Comparison of ENCODE assay signal across 1 cellular context in genomic region chr5:93611900-93612898, GRCh38.
TF ChIP-seq lines count a peak whose summit lies in the region.

No MANE protein-coding gene starts in this region.

TF ChIP-seq in HepG2, 621 proteins besides CTCF, POLR2A, EP300 and RAD21 (continued from another document and continues in another):
- TF ChIP-seq, protein P1, sequence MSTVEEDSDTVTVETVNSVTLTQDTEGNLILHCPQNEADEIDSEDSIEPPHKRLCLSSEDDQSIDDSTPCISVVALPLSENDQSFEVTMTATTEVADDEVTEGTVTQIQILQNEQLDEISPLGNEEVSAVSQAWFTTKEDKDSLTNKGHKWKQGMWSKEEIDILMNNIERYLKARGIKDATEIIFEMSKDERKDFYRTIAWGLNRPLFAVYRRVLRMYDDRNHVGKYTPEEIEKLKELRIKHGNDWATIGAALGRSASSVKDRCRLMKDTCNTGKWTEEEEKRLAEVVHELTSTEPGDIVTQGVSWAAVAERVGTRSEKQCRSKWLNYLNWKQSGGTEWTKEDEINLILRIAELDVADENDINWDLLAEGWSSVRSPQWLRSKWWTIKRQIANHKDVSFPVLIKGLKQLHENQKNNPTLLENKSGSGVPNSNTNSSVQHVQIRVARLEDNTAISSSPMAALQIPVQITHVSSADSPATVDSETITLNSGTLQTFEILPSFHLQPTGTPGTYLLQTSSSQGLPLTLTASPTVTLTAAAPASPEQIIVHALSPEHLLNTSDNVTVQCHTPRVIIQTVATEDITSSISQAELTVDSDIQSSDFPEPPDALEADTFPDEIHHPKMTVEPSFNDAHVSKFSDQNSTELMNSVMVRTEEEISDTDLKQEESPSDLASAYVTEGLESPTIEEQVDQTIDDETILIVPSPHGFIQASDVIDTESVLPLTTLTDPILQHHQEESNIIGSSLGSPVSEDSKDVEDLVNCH (CRISPR knock-in tag; IDR thresholded peaks at IDR 0.05) = no peak
- TF ChIP-seq REPIN1 (CRISPR knock-in tag; IDR thresholded peaks at IDR 0.05; ENCODE audit: borderline replicate concordance, low read depth) = no peak
- TF ChIP-seq, protein P2, sequence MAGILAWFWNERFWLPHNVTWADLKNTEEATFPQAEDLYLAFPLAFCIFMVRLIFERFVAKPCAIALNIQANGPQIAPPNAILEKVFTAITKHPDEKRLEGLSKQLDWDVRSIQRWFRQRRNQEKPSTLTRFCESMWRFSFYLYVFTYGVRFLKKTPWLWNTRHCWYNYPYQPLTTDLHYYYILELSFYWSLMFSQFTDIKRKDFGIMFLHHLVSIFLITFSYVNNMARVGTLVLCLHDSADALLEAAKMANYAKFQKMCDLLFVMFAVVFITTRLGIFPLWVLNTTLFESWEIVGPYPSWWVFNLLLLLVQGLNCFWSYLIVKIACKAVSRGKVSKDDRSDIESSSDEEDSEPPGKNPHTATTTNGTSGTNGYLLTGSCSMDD (CRISPR knock-in tag; IDR thresholded peaks at IDR 0.05) = no peak
- TF ChIP-seq NFE2L2 (IDR thresholded peaks at IDR 0.05; ENCODE audit: low read length) = no peak
- TF ChIP-seq HOXA3 (CRISPR knock-in tag; IDR thresholded peaks at IDR 0.05) = no peak
- TF ChIP-seq NR3C1 (CRISPR knock-in tag; IDR thresholded peaks at IDR 0.05) = no peak
- no peak for TF ChIP-seq RFX1 (IDR thresholded peaks at IDR 0.05)
- no peak for TF ChIP-seq TCF12 (IDR thresholded peaks at IDR 0.05)
- no peak for TF ChIP-seq TCF12 (CRISPR knock-in tag; IDR thresholded peaks at IDR 0.05)
- TF ChIP-seq MEIS1 (CRISPR knock-in tag; IDR thresholded peaks at IDR 0.05; ENCODE audit: borderline replicate concordance) = no peak
- TF ChIP-seq, protein P3, sequence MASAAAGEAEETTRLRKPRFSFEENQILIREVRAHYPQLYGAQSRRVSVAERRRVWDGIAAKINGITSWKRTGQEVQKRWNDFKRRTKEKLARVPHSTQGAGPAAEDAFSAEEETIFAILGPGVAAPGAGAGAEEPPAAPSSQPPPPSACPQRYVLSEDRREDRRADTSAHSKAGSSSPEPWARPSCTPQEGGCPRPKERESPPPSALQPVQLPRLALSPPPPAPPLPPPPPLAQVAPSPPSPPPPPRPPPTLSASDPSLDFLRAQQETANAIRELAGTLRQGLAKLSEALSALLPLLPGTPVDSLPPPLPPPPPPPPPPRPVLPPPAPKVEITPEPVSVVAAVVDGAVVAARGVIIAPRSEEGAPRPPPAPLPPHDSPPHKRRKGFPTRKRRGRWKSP (CRISPR knock-in tag; IDR thresholded peaks at IDR 0.05) = no peak
- no peak for TF ChIP-seq AHR (CRISPR knock-in tag; IDR thresholded peaks at IDR 0.05)
- no peak for TF ChIP-seq NFYC (CRISPR knock-in tag; IDR thresholded peaks at IDR 0.05)
- no peak for TF ChIP-seq SKIL (CRISPR knock-in tag; IDR thresholded peaks at IDR 0.05; ENCODE audit: borderline replicate concordance)
- no peak for TF ChIP-seq AGO1 (IDR thresholded peaks at IDR 0.05; ENCODE audit: low read depth, low read length, poor library complexity, severe bottlenecking)
- no peak for TF ChIP-seq CBFB (CRISPR knock-in tag; IDR thresholded peaks at IDR 0.05)
- TF ChIP-seq DMAP1 (CRISPR knock-in tag; IDR thresholded peaks at IDR 0.05) = no peak
- no peak for TF ChIP-seq ZNF83 (CRISPR knock-in tag; IDR thresholded peaks at IDR 0.05; ENCODE audit: borderline replicate concordance)
- TF ChIP-seq EZH2 (conservative IDR thresholded peaks at IDR 0.05; ENCODE audit: low read depth, low read length) = peak; percentile 90
- TF ChIP-seq EHMT2 (IDR thresholded peaks at IDR 0.05; ENCODE audit: borderline replicate concordance, low read depth, low read length) = peak; percentile 76; the same call in 1 of the 2 replicates
- no peak for TF ChIP-seq ZSCAN25 (CRISPR knock-in tag; IDR thresholded peaks at IDR 0.05)
- TF ChIP-seq CREB1 (IDR thresholded peaks at IDR 0.05) = no peak
- no peak for TF ChIP-seq CREB1 (CRISPR knock-in tag; IDR thresholded peaks at IDR 0.05)
- TF ChIP-seq FOXC1 (CRISPR knock-in tag; IDR thresholded peaks at IDR 0.05; ENCODE audit: borderline replicate concordance) = no peak
- TF ChIP-seq HMGA1 (CRISPR knock-in tag; conservative IDR thresholded peaks at IDR 0.05) = no peak
- TF ChIP-seq, protein P4, sequence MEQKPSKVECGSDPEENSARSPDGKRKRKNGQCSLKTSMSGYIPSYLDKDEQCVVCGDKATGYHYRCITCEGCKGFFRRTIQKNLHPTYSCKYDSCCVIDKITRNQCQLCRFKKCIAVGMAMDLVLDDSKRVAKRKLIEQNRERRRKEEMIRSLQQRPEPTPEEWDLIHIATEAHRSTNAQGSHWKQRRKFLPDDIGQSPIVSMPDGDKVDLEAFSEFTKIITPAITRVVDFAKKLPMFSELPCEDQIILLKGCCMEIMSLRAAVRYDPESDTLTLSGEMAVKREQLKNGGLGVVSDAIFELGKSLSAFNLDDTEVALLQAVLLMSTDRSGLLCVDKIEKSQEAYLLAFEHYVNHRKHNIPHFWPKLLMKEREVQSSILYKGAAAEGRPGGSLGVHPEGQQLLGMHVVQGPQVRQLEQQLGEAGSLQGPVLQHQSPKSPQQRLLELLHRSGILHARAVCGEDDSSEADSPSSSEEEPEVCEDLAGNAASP (CRISPR knock-in tag; IDR thresholded peaks at IDR 0.05; ENCODE audit: borderline replicate concordance) = no peak
- peak; percentile 50; the same call in 1 of the 2 replicates for TF ChIP-seq ZNF800 (CRISPR knock-in tag; IDR thresholded peaks at IDR 0.05)
- TF ChIP-seq ZNF451 (CRISPR knock-in tag; IDR thresholded peaks at IDR 0.05) = no peak
- TF ChIP-seq ZFP62 (CRISPR knock-in tag; IDR thresholded peaks at IDR 0.05) = no peak
- TF ChIP-seq ZNF260 (CRISPR knock-in tag; IDR thresholded peaks at IDR 0.05; ENCODE audit: borderline replicate concordance, low read depth) = no peak
- no peak for TF ChIP-seq ZNF724P (CRISPR knock-in tag; IDR thresholded peaks at IDR 0.05; ENCODE audit: borderline replicate concordance)
- peak; percentile 91 for TF ChIP-seq ZNF740 (CRISPR knock-in tag; IDR thresholded peaks at IDR 0.05)
- TF ChIP-seq, protein P5, sequence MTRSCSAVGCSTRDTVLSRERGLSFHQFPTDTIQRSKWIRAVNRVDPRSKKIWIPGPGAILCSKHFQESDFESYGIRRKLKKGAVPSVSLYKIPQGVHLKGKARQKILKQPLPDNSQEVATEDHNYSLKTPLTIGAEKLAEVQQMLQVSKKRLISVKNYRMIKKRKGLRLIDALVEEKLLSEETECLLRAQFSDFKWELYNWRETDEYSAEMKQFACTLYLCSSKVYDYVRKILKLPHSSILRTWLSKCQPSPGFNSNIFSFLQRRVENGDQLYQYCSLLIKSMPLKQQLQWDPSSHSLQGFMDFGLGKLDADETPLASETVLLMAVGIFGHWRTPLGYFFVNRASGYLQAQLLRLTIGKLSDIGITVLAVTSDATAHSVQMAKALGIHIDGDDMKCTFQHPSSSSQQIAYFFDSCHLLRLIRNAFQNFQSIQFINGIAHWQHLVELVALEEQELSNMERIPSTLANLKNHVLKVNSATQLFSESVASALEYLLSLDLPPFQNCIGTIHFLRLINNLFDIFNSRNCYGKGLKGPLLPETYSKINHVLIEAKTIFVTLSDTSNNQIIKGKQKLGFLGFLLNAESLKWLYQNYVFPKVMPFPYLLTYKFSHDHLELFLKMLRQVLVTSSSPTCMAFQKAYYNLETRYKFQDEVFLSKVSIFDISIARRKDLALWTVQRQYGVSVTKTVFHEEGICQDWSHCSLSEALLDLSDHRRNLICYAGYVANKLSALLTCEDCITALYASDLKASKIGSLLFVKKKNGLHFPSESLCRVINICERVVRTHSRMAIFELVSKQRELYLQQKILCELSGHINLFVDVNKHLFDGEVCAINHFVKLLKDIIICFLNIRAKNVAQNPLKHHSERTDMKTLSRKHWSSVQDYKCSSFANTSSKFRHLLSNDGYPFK (CRISPR knock-in tag; IDR thresholded peaks at IDR 0.05; ENCODE audit: borderline replicate concordance) = no peak
- no peak for TF ChIP-seq HNF1B (CRISPR knock-in tag; IDR thresholded peaks at IDR 0.05)
- no peak for TF ChIP-seq ISX (CRISPR knock-in tag; conservative IDR thresholded peaks at IDR 0.05)
- no peak for TF ChIP-seq LBX2 (CRISPR knock-in tag; IDR thresholded peaks at IDR 0.05; ENCODE audit: borderline replicate concordance)
- TF ChIP-seq ZNF281 (CRISPR knock-in tag; IDR thresholded peaks at IDR 0.05; ENCODE audit: borderline replicate concordance) = no peak
- TF ChIP-seq ZBTB38 (CRISPR knock-in tag; IDR thresholded peaks at IDR 0.05) = no peak
- TF ChIP-seq HHEX (CRISPR knock-in tag; IDR thresholded peaks at IDR 0.05) = no peak
- TF ChIP-seq, protein P6, sequence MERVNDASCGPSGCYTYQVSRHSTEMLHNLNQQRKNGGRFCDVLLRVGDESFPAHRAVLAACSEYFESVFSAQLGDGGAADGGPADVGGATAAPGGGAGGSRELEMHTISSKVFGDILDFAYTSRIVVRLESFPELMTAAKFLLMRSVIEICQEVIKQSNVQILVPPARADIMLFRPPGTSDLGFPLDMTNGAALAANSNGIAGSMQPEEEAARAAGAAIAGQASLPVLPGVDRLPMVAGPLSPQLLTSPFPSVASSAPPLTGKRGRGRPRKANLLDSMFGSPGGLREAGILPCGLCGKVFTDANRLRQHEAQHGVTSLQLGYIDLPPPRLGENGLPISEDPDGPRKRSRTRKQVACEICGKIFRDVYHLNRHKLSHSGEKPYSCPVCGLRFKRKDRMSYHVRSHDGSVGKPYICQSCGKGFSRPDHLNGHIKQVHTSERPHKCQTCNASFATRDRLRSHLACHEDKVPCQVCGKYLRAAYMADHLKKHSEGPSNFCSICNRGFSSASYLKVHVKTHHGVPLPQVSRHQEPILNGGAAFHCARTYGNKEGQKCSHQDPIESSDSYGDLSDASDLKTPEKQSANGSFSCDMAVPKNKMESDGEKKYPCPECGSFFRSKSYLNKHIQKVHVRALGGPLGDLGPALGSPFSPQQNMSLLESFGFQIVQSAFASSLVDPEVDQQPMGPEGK (CRISPR knock-in tag; IDR thresholded peaks at IDR 0.05) = 0 out of 2 replicates have a peak, but pooled peaks have one; percentile 67
